In genomic region chrX:16604300-16604699, GRCh38 we compare ENCODE assay signal across 15 cellular contexts. TPM values are rescaled to one million over a fixed set of nuclear protein-coding genes. Genes with fewer than 3 reads are reported as not detected.
DNase-seq lines count a peak whose midpoint lies in the region; ATAC-seq, FAIRE-seq and TF ChIP-seq lines count a peak whose summit lies in the region.
"Had no signal": no experiment of that assay in that cellular context is flagged by ENCODE, and none has a peak within 500 bp of the region (broad histone marks: within the 10 kb centered on the region; RNA-seq: fewer than 3 reads in every experiment).

No MANE protein-coding gene starts in this region.

- H3K4me1 Mint-ChIP-seq in activated naive CD8-positive, alpha-beta T cell treated with anti-CD3 and anti-CD28 coated beads, Interleukin-2, amount 50 U/mL, for 24 hours: peaks cover 17% of the 10 kb centered on the region
- peaks cover 12% of the 10 kb centered on the region for H3K4me1 Mint-ChIP-seq in type B pancreatic cell (ENCODE audit: unreplicated experiment)

- H3K79me2 ChIP-seq in HepG2 (ENCODE audit: insufficient read depth, low read length): no peaks in the 10 kb centered on the region

- no peaks in the 10 kb centered on the region for H3K27me3 Mint-ChIP-seq in activated naive CD8-positive, alpha-beta T cell treated with anti-CD3 and anti-CD28 coated beads, Interleukin-2, amount 50 U/mL, for 24 hours
- H3K27me3 Mint-ChIP-seq in type B pancreatic cell: no peaks in the 10 kb centered on the region

- no peak overlapping the region for H3K4me2 ChIP-seq in HepG2 (ENCODE audit: low read depth, low read length)

- H3K36me3 ChIP-seq in HepG2 (replicated peaks in 1 of 2; ENCODE audit: control insufficient read depth in 1 of 2, insufficient read depth in 2 of 2, low read length in 2 of 2): no peaks in the 10 kb centered on the region; a peak in 2 of 5 replicates
- H3K36me3 ChIP-seq: left lung had no signal

- H3K27ac ChIP-seq in HepG2 (ENCODE audit: extremely low read length, insufficient read depth, low read length): peak overlapping the region; percentile 50
- H3K27ac ChIP-seq: left lung had no signal

- POLR2A ChIA-PET in HepG2 (lab: Yijun Ruan, JAX): no interaction called here

- no peak for TF ChIP-seq EP300 in HepG2 (IDR thresholded peaks at IDR 0.05; ENCODE audit: low read depth in 2 of 2, low read length in 2 of 2)
- TF ChIP-seq EP300 in HepG2 (CRISPR knock-in tag; IDR thresholded peaks at IDR 0.05; ENCODE audit: borderline replicate concordance): no peak

- ATAC-seq in Right ventricle myocardium superior (ENCODE audit: poor library complexity) (peak; percentile 42), left cardiac atrium (no peak), HepG2 (no peak; the same call in 2 of the 3 replicates), GM21528 (IDR thresholded peaks at IDR 0.05; ENCODE audit: low FRiP score, unreplicated experiment) (no peak), GM18868 (IDR thresholded peaks at IDR 0.05; ENCODE audit: unreplicated experiment) (no peak)
- ATAC-seq in activated naive CD8-positive, alpha-beta T cell treated with anti-CD3 and anti-CD28 coated beads, Interleukin-2, amount 50 U/mL, for 24 hours: no peak

- in situ Hi-C loops in HepG2 (cut with HindIII; ENCODE audit: extremely low pct_ligation_motif_present, low pct_unique_long_range_greater_than_20kb): no loop called here

- intact Hi-C loops in Right ventricle myocardium superior (cut with DNase I) (no loop called here), left cardiac atrium (cut with DNase I) (no loop called here), HepG2 (cut with micrococcal nuclease; ENCODE audit: unreplicated experiment) (no loop called here)

- H3K9ac ChIP-seq in HepG2 (ENCODE audit: insufficient read depth, low read depth, low read length): no peak overlapping the region

- TF ChIP-seq POLR2A in HepG2 (IDR thresholded peaks at IDR 0.05; ENCODE audit: insufficient read depth in 1 of 2, low read depth in 2 of 2, low read length in 2 of 2): no peak

- H3K27me3 ChIP-seq in HepG2 (ENCODE audit: control insufficient read depth in 1 of 2, insufficient read depth in 2 of 2, low read length in 2 of 2): no peaks in the 10 kb centered on the region
- H3K27me3 ChIP-seq: left lung had no signal

- CTCF ChIA-PET in HepG2 (lab: Yijun Ruan, JAX; ENCODE audit: low intra/inter-chr PET ratio, low total read pairs): no interaction called here

- peak; percentile 4 for FAIRE-seq in HepG2 (lab: Jason Lieb, UNC)

- WGBS in HepG2 (ENCODE audit: low lambda C conversion rate): 95% methylated on average over 2 of the region's 2 CpGs

- DNase-seq in Right ventricle myocardium superior: no peak
- no peak for DNase-seq in left cardiac atrium
- DNase-seq in activated naive CD8-positive, alpha-beta T cell treated with anti-CD3 and anti-CD28 coated beads, Interleukin-2, amount 50 U/mL, for 24 hours: no peak
- DNase-seq in HepG2 (ENCODE audit: low spot score): no peak
- no peak for DNase-seq in type B pancreatic cell (ENCODE audit: extremely low spot score, unreplicated experiment)
- DNase-seq in DMS153 (lab: John Stamatoyannopoulos, UW): no peak
- DNase-seq: activated CD4-positive, alpha-beta T cell treated with anti-CD3 and anti-CD28 coated beads for 1 hour; glutamatergic neuron; left lung; NCI-H82; stimulated activated CD4-positive, alpha-beta T cell treated with anti-CD3 and anti-CD28 coated beads, Interleukin-1b, Interleukin-23, amount 100 ng/mL, for 48 hours had no signal

- H3K4me3 Mint-ChIP-seq in activated naive CD8-positive, alpha-beta T cell treated with anti-CD3 and anti-CD28 coated beads, Interleukin-2, amount 50 U/mL, for 24 hours: no peak overlapping the region
- no peak overlapping the region for H3K4me3 Mint-ChIP-seq in type B pancreatic cell

- H3K27ac Mint-ChIP-seq in activated naive CD8-positive, alpha-beta T cell treated with anti-CD3 and anti-CD28 coated beads, Interleukin-2, amount 50 U/mL, for 24 hours: peak overlapping the region; percentile 39
- H3K27ac Mint-ChIP-seq in type B pancreatic cell: peak overlapping the region; percentile 76

- no peak for TF ChIP-seq RAD21 in HepG2 (CRISPR knock-in tag; IDR thresholded peaks at IDR 0.05)

- peaks cover 21% of the 10 kb centered on the region for H3K4me1 ChIP-seq in HepG2 (ENCODE audit: insufficient read depth, low read length)
- H3K4me1 ChIP-seq: left lung had no signal

- H3K36me3 Mint-ChIP-seq in activated naive CD8-positive, alpha-beta T cell treated with anti-CD3 and anti-CD28 coated beads, Interleukin-2, amount 50 U/mL, for 24 hours (ENCODE audit: low read depth): no peaks in the 10 kb centered on the region
- peaks cover 43% of the 10 kb centered on the region for H3K36me3 Mint-ChIP-seq in type B pancreatic cell

- H3K9me3 Mint-ChIP-seq in activated naive CD8-positive, alpha-beta T cell treated with anti-CD3 and anti-CD28 coated beads, Interleukin-2, amount 50 U/mL, for 24 hours: no peaks in the 10 kb centered on the region
- H3K9me3 Mint-ChIP-seq in type B pancreatic cell: no peaks in the 10 kb centered on the region

- TF ChIP-seq CTCF in HepG2 (CRISPR knock-in tag; IDR thresholded peaks at IDR 0.05) (no peak), type B pancreatic cell (conservative IDR thresholded peaks at IDR 0.05) (no peak)

- no peak overlapping the region for H3K4me3 ChIP-seq in HepG2 (replicated peaks in 1 of 3; ENCODE audit: insufficient read depth in 1 of 3, low read depth in 2 of 3, low read length in 3 of 3)
- H3K4me3 ChIP-seq: K562, left lung had no signal

- no peaks in the 10 kb centered on the region for H3K9me3 ChIP-seq in HepG2 (ENCODE audit: low read length)
- H3K9me3 ChIP-seq: left lung had no signal

- no peak overlapping the region for H2AFZ ChIP-seq in HepG2 (ENCODE audit: low read length)

- BruUV-seq in HepG2 (replicated peaks; lab: Mats Ljungman, UMichigan): no TSS peak

- no peaks in the 10 kb centered on the region for H4K20me1 ChIP-seq in HepG2 (ENCODE audit: insufficient read depth, low read length)

TF ChIP-seq in HepG2, 621 proteins besides CTCF, POLR2A, EP300 and RAD21:
- TF ChIP-seq ZNF652 (CRISPR knock-in tag; IDR thresholded peaks at IDR 0.05; ENCODE audit: borderline replicate concordance, low read depth) (no peak), HNF4A (CRISPR knock-in tag; IDR thresholded peaks at IDR 0.05) (peak; percentile 50), ZNF205 (CRISPR knock-in tag; IDR thresholded peaks at IDR 0.05) (no peak)

RNA-seq across cellular contexts. Expression of gene S100G, which starts 45.7 kb away (rescaled TPM):
- total RNA-seq in Right ventricle myocardium superior (not detected), left cardiac atrium (not detected), HepG2 (2016; rRNA removed; fragmentation: Illumina TruSeq; extraction: Trizol) (not detected in 2 replicates), type B pancreatic cell (ENCODE audit: low replicate concordance) (5.5 and 30.8 TPM in 2 replicates)
- not detected in 2 replicates for total RNA-seq in HepG2 (2016; cell fraction: cytosol; rRNA removed; fragmentation: Illumina TruSeq; extraction: Trizol; ENCODE audit: low read depth)
- total RNA-seq in HepG2 (2016; cell fraction: insoluble cytoplasmic fraction; rRNA removed; fragmentation: Illumina TruSeq; extraction: Trizol): not detected in 2 replicates
- total RNA-seq in HepG2 (2016; cell fraction: membrane; rRNA removed; fragmentation: Illumina TruSeq; extraction: Trizol): not detected in 2 replicates
- not detected in 2 replicates for total RNA-seq in HepG2 (2016; cell fraction: nucleus; rRNA removed; fragmentation: Illumina TruSeq; extraction: Trizol)
- not detected in 2 replicates for polyA plus RNA-seq in HepG2 (2011; rRNA removed)
- not detected in 2 replicates for polyA plus RNA-seq in HepG2 (2011; cell fraction: cytosol; rRNA removed)
- not detected in 2 replicates for polyA plus RNA-seq in HepG2 (2011; cell fraction: nucleus; rRNA removed)
- polyA plus RNA-seq in HepG2 (2012): not detected in 2 replicates
- polyA plus RNA-seq in HepG2 (2016; cell fraction: cytosol; fragmentation: Illumina TruSeq; extraction: Trizol; ENCODE audit: low read depth): not detected in 2 replicates
- not detected in 2 replicates for polyA plus RNA-seq in HepG2 (2016; cell fraction: insoluble cytoplasmic fraction; fragmentation: Illumina TruSeq; extraction: Trizol; ENCODE audit: low read depth)
- polyA plus RNA-seq in HepG2 (2016; cell fraction: membrane; fragmentation: Illumina TruSeq; extraction: Trizol; ENCODE audit: low read depth): not detected in 2 replicates
- not detected in 2 replicates for polyA plus RNA-seq in HepG2 (2016; cell fraction: nucleus; fragmentation: Illumina TruSeq; extraction: Trizol; ENCODE audit: insufficient read depth, low read depth)
- not detected in 2 replicates for polyA minus RNA-seq in HepG2 (2011; rRNA and poly(A)+ RNA removed; ENCODE audit: low replicate concordance)
- polyA minus RNA-seq in HepG2 (2011; cell fraction: cytosol; rRNA and poly(A)+ RNA removed): not detected in 2 replicates
- polyA minus RNA-seq in HepG2 (2011; cell fraction: nucleus; rRNA and poly(A)+ RNA removed): not detected in 2 replicates
- total RNA-seq: dermis microvascular lymphatic vessel endothelial cell, K562 had no signal
- polyA plus RNA-seq: K562 had no signal
